20 cellular contexts compared by ENCODE assay signal in the genomic region with DNA sequence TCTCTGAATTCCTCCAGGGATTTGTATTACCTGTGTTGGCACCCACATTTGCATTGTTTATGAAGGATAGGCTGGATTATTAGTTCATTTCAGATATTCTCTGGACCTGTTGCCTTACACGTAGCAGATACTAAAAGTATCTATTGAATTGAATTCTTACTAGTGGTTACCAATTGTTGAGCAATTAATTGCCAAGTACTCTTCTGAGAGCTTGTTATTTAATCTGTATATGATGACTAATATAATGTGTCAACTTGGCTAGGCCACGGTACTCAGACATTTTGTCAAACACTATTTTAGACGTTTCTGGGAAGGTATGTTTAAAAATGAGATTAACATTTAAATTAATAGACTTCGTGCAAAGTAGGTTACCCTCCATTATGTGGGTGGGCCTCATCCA. TPM values are rescaled to one million over a fixed set of nuclear protein-coding genes. Genes with fewer than 3 reads are reported as not detected.
DNase-seq lines count a peak whose midpoint lies in the region; ATAC-seq, FAIRE-seq and TF ChIP-seq lines count a peak whose summit lies in the region.
"Had no signal": no experiment of that assay in that cellular context is flagged by ENCODE, and none has a peak within 500 bp of the region (broad histone marks: within the 10 kb centered on the region; RNA-seq: fewer than 3 reads in every experiment).

No MANE protein-coding gene starts in this region.

- H3K4me2 ChIP-seq in GM12878 (ENCODE audit: control insufficient read depth, insufficient read depth): no peak overlapping the region
- H3K4me2 ChIP-seq: A549, BLaER1, GM23338 had no signal

- no peaks in the 10 kb centered on the region for H3K4me1 Mint-ChIP-seq in activated CD4-positive, alpha-beta T cell treated with anti-CD3 and anti-CD28 coated beads, Interleukin-2, amount 10 ng/mL, durations not matched to agents 24 days and 14 days
- H3K4me1 Mint-ChIP-seq: CD14-positive monocyte had no signal

- no peak for FAIRE-seq in GM12878 (lab: Jason Lieb, UNC)
- FAIRE-seq: A549, G401.6, GM12892, GM18507, H54 had no signal

- H3K4me3 ChIP-seq in GM12878: no peak overlapping the region
- H3K4me3 ChIP-seq: A549, BLaER1, GM23338 had no signal

- H4K20me1 ChIP-seq in GM12878 (ENCODE audit: control insufficient read depth, insufficient read depth): no peaks in the 10 kb centered on the region
- H4K20me1 ChIP-seq: BLaER1 had no signal

- no peak overlapping the region for H3K27ac Mint-ChIP-seq in activated CD4-positive, alpha-beta T cell treated with anti-CD3 and anti-CD28 coated beads, Interleukin-2, amount 10 ng/mL, durations not matched to agents 24 days and 14 days
- H3K27ac Mint-ChIP-seq: CD14-positive monocyte, GM23338, HFFc6 had no signal

- TF ChIP-seq POLR2A in GM12878 (IDR thresholded peaks at IDR 0.05; ENCODE audit: low read depth, low read length): no peak

- POLR2A ChIA-PET in GM12878 (lab: Charles Lee): no interaction called here

- intact Hi-C loops in GM12878 (cut with micrococcal nuclease; ENCODE audit: unreplicated experiment): no loop called here
- intact Hi-C loops in activated CD4-positive, alpha-beta T cell treated with anti-CD3 and anti-CD28 coated beads, Interleukin-2, amount 10 ng/mL, durations not matched to agents 24 days and 14 days (cut with micrococcal nuclease): no loop called here

- WGBS in GM12878 (ENCODE audit: insufficient coverage, insufficient replicate concordance, low lambda C conversion rate, missing lambda C conversion rate): 3% methylated on average over 4 of the region's 4 CpGs

- no TSS peak for BruUV-seq in GM12878 (replicated peaks; lab: Mats Ljungman, UMichigan)

- ATAC-seq in GM12878: no peak
- no peak for ATAC-seq in HG03457 (IDR thresholded peaks at IDR 0.05; ENCODE audit: unreplicated experiment)
- ATAC-seq: A549, GM23338, HCT116 had no signal

- SMC1A ChIA-PET in GM12878 (lab: Charles Lee; ENCODE audit: uncharacterized antibody, unreplicated experiment): interaction anchor here (1.1 kb wide), 1 partner anchor 22 kb away, joined by 3 read pairs; no protein-coding TSS in a partner anchor

- TF ChIP-seq RAD21 in GM12878 (IDR thresholded peaks at IDR 0.05; ENCODE audit: insufficient read depth, low read depth, low read length): no peak

- CTCF ChIA-PET in GM12878 (lab: Yijun Ruan, JAX): no interaction called here

- no peak overlapping the region for H2AFZ ChIP-seq in GM12878 (ENCODE audit: control insufficient read depth, low read depth, low read length)
- H2AFZ ChIP-seq: GM23338 had no signal

- H3K36me3 Mint-ChIP-seq in activated CD4-positive, alpha-beta T cell treated with anti-CD3 and anti-CD28 coated beads, Interleukin-2, amount 10 ng/mL, durations not matched to agents 24 days and 14 days (ENCODE audit: low read depth): no peaks in the 10 kb centered on the region
- H3K36me3 Mint-ChIP-seq: CD14-positive monocyte; CD4-positive, alpha-beta memory T cell had no signal

- no peak for TF ChIP-seq EP300 in GM12878 (IDR thresholded peaks at IDR 0.05; ENCODE audit: borderline replicate concordance in 1 of 2, control insufficient read depth in 1 of 2, low read depth in 2 of 2, low read length in 2 of 2)

- no peaks in the 10 kb centered on the region for H3K9me3 ChIP-seq in GM12878 (replicated peaks; ENCODE audit: control insufficient read depth, insufficient read depth, low read length)

- H3K27me3 ChIP-seq in GM12878 (replicated peaks in 1 of 2; ENCODE audit: control insufficient read depth in 2 of 2, insufficient read depth in 2 of 2, low read length in 1 of 2): peaks cover 0 to 3% of the 10 kb centered on the region in 2 experiments; a peak in 3 of 4 replicates
- H3K27me3 ChIP-seq: BLaER1 had no signal

- peaks cover 5% of the 10 kb centered on the region for H3K9me3 Mint-ChIP-seq in activated CD4-positive, alpha-beta T cell treated with anti-CD3 and anti-CD28 coated beads, Interleukin-2, amount 10 ng/mL, durations not matched to agents 24 days and 14 days
- H3K9me3 Mint-ChIP-seq: GM23338, HFFc6 had no signal

- no peak for TF ChIP-seq CTCF in GM12878 (IDR thresholded peaks at IDR 0.05 in 2 of 3, conservative IDR thresholded peaks at IDR 0.05 in 1 of 3; ENCODE audit: control insufficient read depth in 2 of 3, extremely low read depth in 1 of 3, insufficient read depth in 1 of 3, low read depth in 3 of 3, low read length in 3 of 3)

- H3K4me1 ChIP-seq in GM12878 (ENCODE audit: control insufficient read depth, insufficient read depth, low read length): no peaks in the 10 kb centered on the region
- H3K4me1 ChIP-seq: BLaER1 had no signal

- no peaks in the 10 kb centered on the region for H3K36me3 ChIP-seq in GM12878 (ENCODE audit: control insufficient read depth in 2 of 2, insufficient read depth in 2 of 2, low read length in 1 of 2)
- H3K36me3 ChIP-seq: BLaER1 had no signal

- no peaks in the 10 kb centered on the region for H3K79me2 ChIP-seq in GM12878 (ENCODE audit: control insufficient read depth, insufficient read depth, low read length)

- RAD21 ChIA-PET in GM12878 (lab: Charles Lee; ENCODE audit: unreplicated experiment): no interaction called here

- DNase-seq in DMS53 (lab: John Stamatoyannopoulos, UW): peak; percentile 4
- DNase-seq in DMS53 treated with DMSO at 0.1 percent for 48 hours (lab: John Stamatoyannopoulos, UW; ENCODE audit: unreplicated experiment): no peak
- no peak for DNase-seq in GM12878 (ENCODE audit: low read depth, low spot score)
- DNase-seq in kidney tubule cell (ENCODE audit: low spot score): peak; percentile 12
- no peak for DNase-seq in AG20443 (ENCODE audit: low spot score)
- DNase-seq in activated CD4-positive, alpha-beta T cell treated with anti-CD3 and anti-CD28 coated beads, Interleukin-2, amount 10 ng/mL, durations not matched to agents 24 days and 14 days: no peak
- DNase-seq: CD4-positive, alpha-beta memory T cell; HFFc6 had no signal

- H3K27ac ChIP-seq in GM12878 (ENCODE audit: control insufficient read depth, insufficient read depth): no peak overlapping the region
- H3K27ac ChIP-seq: 22Rv1, BLaER1 had no signal

- peaks cover 39% of the 10 kb centered on the region for H3K27me3 Mint-ChIP-seq in activated CD4-positive, alpha-beta T cell treated with anti-CD3 and anti-CD28 coated beads, Interleukin-2, amount 10 ng/mL, durations not matched to agents 24 days and 14 days
- H3K27me3 Mint-ChIP-seq: CD4-positive, alpha-beta memory T cell had no signal

- H3K9ac ChIP-seq in GM12878 (ENCODE audit: control insufficient read depth, insufficient read depth, low read length): no peak overlapping the region
- H3K9ac ChIP-seq: BLaER1 had no signal

- H3K4me3 Mint-ChIP-seq in activated CD4-positive, alpha-beta T cell treated with anti-CD3 and anti-CD28 coated beads, Interleukin-2, amount 10 ng/mL, durations not matched to agents 24 days and 14 days: no peak overlapping the region
- H3K4me3 Mint-ChIP-seq: CD14-positive monocyte; CD4-positive, alpha-beta memory T cell; GM23338; HFFc6 had no signal

- in situ Hi-C loops in GM12878 (cut with MboI): no loop called here

TF ChIP-seq in GM12878, 131 proteins besides CTCF, POLR2A, EP300 and RAD21:
- TF ChIP-seq, protein P1, sequence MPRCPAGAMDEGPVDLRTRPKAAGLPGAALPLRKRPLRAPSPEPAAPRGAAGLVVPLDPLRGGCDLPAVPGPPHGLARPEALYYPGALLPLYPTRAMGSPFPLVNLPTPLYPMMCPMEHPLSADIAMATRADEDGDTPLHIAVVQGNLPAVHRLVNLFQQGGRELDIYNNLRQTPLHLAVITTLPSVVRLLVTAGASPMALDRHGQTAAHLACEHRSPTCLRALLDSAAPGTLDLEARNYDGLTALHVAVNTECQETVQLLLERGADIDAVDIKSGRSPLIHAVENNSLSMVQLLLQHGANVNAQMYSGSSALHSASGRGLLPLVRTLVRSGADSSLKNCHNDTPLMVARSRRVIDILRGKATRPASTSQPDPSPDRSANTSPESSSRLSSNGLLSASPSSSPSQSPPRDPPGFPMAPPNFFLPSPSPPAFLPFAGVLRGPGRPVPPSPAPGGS (IDR thresholded peaks at IDR 0.05; ENCODE audit: borderline replicate concordance, insufficient read depth, low read depth, low read length, poor library complexity, severe bottlenecking): peak; percentile 52
- TF ChIP-seq, protein P2, sequence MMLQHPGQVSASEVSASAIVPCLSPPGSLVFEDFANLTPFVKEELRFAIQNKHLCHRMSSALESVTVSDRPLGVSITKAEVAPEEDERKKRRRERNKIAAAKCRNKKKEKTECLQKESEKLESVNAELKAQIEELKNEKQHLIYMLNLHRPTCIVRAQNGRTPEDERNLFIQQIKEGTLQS (IDR thresholded peaks at IDR 0.05; ENCODE audit: borderline replicate concordance, extremely low read depth, low read depth, low read length): no peak

RNA-seq across cellular contexts. Expression of a gene that starts 2.5 kb away (rescaled TPM):
- total RNA-seq in GM12878 (2013; cell fraction: nucleolus; rRNA removed): not detected in 2 replicates
- not detected in 2 replicates for total RNA-seq in GM12878 (2014; rRNA removed)
- not detected in 2 replicates for total RNA-seq in GM12878 (2014; rRNA removed; fragmentation: Illumina TruSeq; extraction: Trizol)
- 0.37 TPM in 1 of 2 replicates, not detected in the other for total RNA-seq in GM12878 (2021)
- polyA plus RNA-seq in GM12878 (2011; ENCODE audit: low read depth): not detected
- polyA plus RNA-seq in GM12878 (2011; rRNA removed): not detected in 2 replicates
- polyA plus RNA-seq in GM12878 (2011; cell fraction: cytosol; rRNA removed): not detected in 2 replicates
- polyA plus RNA-seq in GM12878 (2011; cell fraction: nucleus; rRNA removed): not detected in 2 replicates
- polyA plus RNA-seq in GM12878 (2012): not detected in 2 replicates
- polyA plus RNA-seq in GM12878 (2014; fragmentation: Illumina TruSeq; extraction: Trizol): not detected in 2 replicates
- not detected for polyA plus RNA-seq in GM12878 (2014; fragmentation: Nextera tagmentation; extraction: Ambion mirVana)
- not detected in 2 replicates for polyA plus RNA-seq in GM12878 (2014; rRNA removed)
- not detected for polyA plus RNA-seq in GM12878 (2016; fragmentation: Nextera tagmentation; extraction: Ambion mirVana)
- polyA minus RNA-seq in GM12878 (2011; rRNA and poly(A)+ RNA removed): not detected in 2 replicates
- not detected in 2 replicates for polyA minus RNA-seq in GM12878 (2011; cell fraction: cytosol; rRNA and poly(A)+ RNA removed)
- not detected in 2 replicates for polyA minus RNA-seq in GM12878 (2011; cell fraction: nucleus; rRNA and poly(A)+ RNA removed)
- not detected in 2 replicates for total RNA-seq in activated CD4-positive, alpha-beta T cell treated with anti-CD3 and anti-CD28 coated beads, Interleukin-2, amount 10 ng/mL, durations not matched to agents 24 days and 14 days
- total RNA-seq: CD4-positive, alpha-beta memory T cell; GM23338; HFFc6; HT-29 had no signal
- polyA plus RNA-seq: A549; CD14-positive monocyte; CD4-positive, alpha-beta memory T cell; GM23338 had no signal

Comparison
In these comparisons a context has a peak if more than half of its experiments do, and no peak if none do; other contexts are left out.
1. DNase-seq: peak in DMS53 (single experiment) and kidney tubule cell (single experiment); none in DMS53 treated with DMSO at 0.1 percent for 48 hours (single experiment), GM12878 (single experiment), AG20443 (single experiment) and activated CD4-positive, alpha-beta T cell treated with anti-CD3 and anti-CD28 coated beads, Interleukin-2, amount 10 ng/mL, durations not matched to agents 24 days and 14 days (single experiment).